Comparison of ENCODE assay signal across 2 cellular contexts in genomic region chr10:61010863-61011262, GRCh38.
A peak's percentile ranks its signal among the peaks of the same experiment; 100 is the strongest.
TF ChIP-seq lines count a peak whose summit lies in the region.

No MANE protein-coding gene starts in this region.

TF ChIP-seq in HepG2, 621 proteins besides CTCF, POLR2A, EP300 and RAD21 (continued from another document):
- TF ChIP-seq SNAPC4 (CRISPR knock-in tag; IDR thresholded peaks at IDR 0.05) (no peak), ZNF564 (CRISPR knock-in tag; IDR thresholded peaks at IDR 0.05) (peak; percentile 88), ZNF614 (CRISPR knock-in tag; IDR thresholded peaks at IDR 0.05; ENCODE audit: borderline replicate concordance) (no peak), TSC22D2 (CRISPR knock-in tag; IDR thresholded peaks at IDR 0.05; ENCODE audit: borderline replicate concordance) (no peak)

TF ChIP-seq in H1, 55 proteins besides CTCF, POLR2A, EP300 and RAD21 (continued from another document):
- TF ChIP-seq ATF2 (IDR thresholded peaks at IDR 0.05; ENCODE audit: low read length) (no peak), ASH2L (IDR thresholded peaks at IDR 0.05; ENCODE audit: low read length) (no peak), CREB1 (IDR thresholded peaks at IDR 0.05) (no peak), GTF2F1 (IDR thresholded peaks at IDR 0.05; ENCODE audit: borderline replicate concordance, low read depth, low read length) (no peak), SP1 (IDR thresholded peaks at IDR 0.05; ENCODE audit: low read depth, low read length) (no peak), KDM4A (IDR thresholded peaks at IDR 0.05; ENCODE audit: low read depth, low read length, severe bottlenecking) (no peak), PHF8 (conservative IDR thresholded peaks at IDR 0.05; ENCODE audit: low read depth, low read length) (no peak), ATF3 (IDR thresholded peaks at IDR 0.05; ENCODE audit: insufficient read depth, low read depth, low read length) (no peak), CEBPB (IDR thresholded peaks at IDR 0.05; ENCODE audit: low read depth, low read length) (no peak), RXRA (IDR thresholded peaks at IDR 0.05; ENCODE audit: insufficient read depth, low read depth, low read length) (no peak), BACH1 (IDR thresholded peaks at IDR 0.05; ENCODE audit: low read length) (no peak), SIN3A (conservative IDR thresholded peaks at IDR 0.05 in 1 of 2, IDR thresholded peaks at IDR 0.05 in 1 of 2; ENCODE audit: low read depth in 1 of 2, low read length in 2 of 2) (no peak), MAX (IDR thresholded peaks at IDR 0.05) (no peak), YY1 (IDR thresholded peaks at IDR 0.05; ENCODE audit: low read depth, low read length) (no peak)
